1 cellular context compared by ENCODE assay signal in the genomic region with DNA sequence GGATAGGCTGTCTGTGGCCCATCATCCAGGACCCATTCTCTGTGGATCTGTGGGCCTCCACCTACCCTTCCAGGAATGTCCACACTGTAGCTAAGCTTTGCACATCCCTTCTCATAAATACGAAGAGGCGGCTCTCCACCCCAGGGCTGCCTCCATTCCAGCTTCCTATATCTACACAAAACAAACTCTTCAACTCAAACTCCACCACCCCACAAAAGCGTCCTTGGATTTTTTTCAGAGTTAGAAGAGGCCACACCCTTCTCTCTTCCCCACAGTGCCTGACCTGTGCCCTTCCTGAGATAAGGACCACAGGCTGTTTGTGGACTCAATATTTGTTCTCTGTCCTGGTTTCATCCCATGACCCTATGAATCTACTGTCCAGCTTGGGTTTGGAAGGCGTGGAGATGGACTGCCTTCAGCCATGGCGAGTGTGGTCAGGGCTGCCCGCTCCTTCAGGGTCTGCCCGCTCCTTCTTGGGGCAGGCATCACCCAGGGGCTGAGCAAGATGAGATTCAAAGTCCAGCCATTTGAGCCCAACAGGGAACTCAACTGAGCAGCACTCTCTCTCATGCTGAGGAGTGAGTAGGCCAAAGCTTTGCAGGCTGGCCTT.
TF ChIP-seq lines count a peak whose summit lies in the region.

No MANE protein-coding gene starts in this region.

TF ChIP-seq in HepG2, 621 proteins besides CTCF, POLR2A, EP300 and RAD21 (continued from another document and continues in another):
- TF ChIP-seq HOMEZ (CRISPR knock-in tag; IDR thresholded peaks at IDR 0.05; ENCODE audit: low read depth) = peak; percentile 77
- no peak for TF ChIP-seq ZBED4 (CRISPR knock-in tag; IDR thresholded peaks at IDR 0.05; ENCODE audit: borderline replicate concordance)
- peak; percentile 92 for TF ChIP-seq RXRB (CRISPR knock-in tag; IDR thresholded peaks at IDR 0.05; ENCODE audit: borderline replicate concordance)
- no peak for TF ChIP-seq ZBTB4 (CRISPR knock-in tag; IDR thresholded peaks at IDR 0.05; ENCODE audit: borderline replicate concordance)
- TF ChIP-seq NR2F1 (CRISPR knock-in tag; IDR thresholded peaks at IDR 0.05) = peak; percentile 88 to 89; a peak in 3 of 4 replicates
- TF ChIP-seq ZNF773 (CRISPR knock-in tag; IDR thresholded peaks at IDR 0.05; ENCODE audit: borderline replicate concordance) = no peak
- no peak for TF ChIP-seq CENPBD1 (CRISPR knock-in tag; IDR thresholded peaks at IDR 0.05; ENCODE audit: borderline replicate concordance, low read depth)
- peak; percentile 87 for TF ChIP-seq ZMYM3 (CRISPR knock-in tag; IDR thresholded peaks at IDR 0.05)
- TF ChIP-seq ZMYM2 (CRISPR knock-in tag; IDR thresholded peaks at IDR 0.05) = peak; percentile 72; the same call in 1 of the 2 replicates
- no peak for TF ChIP-seq NFATC3 (CRISPR knock-in tag; IDR thresholded peaks at IDR 0.05)
- TF ChIP-seq FOXA1 (IDR thresholded peaks at IDR 0.05) = no peak
- peak; percentile 88 for TF ChIP-seq FOXA1 (CRISPR knock-in tag; IDR thresholded peaks at IDR 0.05)
- peak; percentile 74; the same call in 1 of the 2 replicates for TF ChIP-seq ZNF580 (CRISPR knock-in tag; IDR thresholded peaks at IDR 0.05; ENCODE audit: borderline replicate concordance, low read depth)
- TF ChIP-seq MTF2 (CRISPR knock-in tag; IDR thresholded peaks at IDR 0.05; ENCODE audit: borderline replicate concordance) = no peak
- peak; percentile 79 for TF ChIP-seq XRCC5 (optimal IDR thresholded peaks at IDR 0.05; ENCODE audit: low read length)
- peak; percentile 73 for TF ChIP-seq ZFX (CRISPR knock-in tag; IDR thresholded peaks at IDR 0.05; ENCODE audit: low read depth)
- TF ChIP-seq MED8 (CRISPR knock-in tag; IDR thresholded peaks at IDR 0.05; ENCODE audit: insufficient replicate concordance) = peak; percentile 88
- no peak for TF ChIP-seq CREB1 (IDR thresholded peaks at IDR 0.05)
- TF ChIP-seq CREB1 (CRISPR knock-in tag; IDR thresholded peaks at IDR 0.05) = 0 out of 2 replicates have a peak, but pooled peaks have one; percentile 29
- TF ChIP-seq BRF2 (CRISPR knock-in tag; IDR thresholded peaks at IDR 0.05) = no peak; the same call in 1 of the 2 replicates
- peak; percentile 63 for TF ChIP-seq THAP11 (CRISPR knock-in tag; IDR thresholded peaks at IDR 0.05)
- TF ChIP-seq SRSF1 (optimal IDR thresholded peaks at IDR 0.05; ENCODE audit: low read depth, low read length) = no peak
- 0 out of 2 replicates have a peak, but pooled peaks have one; percentile 9 for TF ChIP-seq CHD4 (IDR thresholded peaks at IDR 0.05; ENCODE audit: borderline replicate concordance, low read length)
- TF ChIP-seq ZSCAN9 (CRISPR knock-in tag; IDR thresholded peaks at IDR 0.05; ENCODE audit: borderline replicate concordance) = peak; percentile 36; the same call in 1 of the 2 replicates
- TF ChIP-seq HDAC2 (CRISPR knock-in tag; IDR thresholded peaks at IDR 0.05) = peak; percentile 90
- TF ChIP-seq ZBTB43 (CRISPR knock-in tag; conservative IDR thresholded peaks at IDR 0.05) = peak; percentile 73
- TF ChIP-seq HIVEP1 (CRISPR knock-in tag; IDR thresholded peaks at IDR 0.05) = peak; percentile 55; the same call in 1 of the 2 replicates
- TF ChIP-seq NR2C2 (CRISPR knock-in tag; IDR thresholded peaks at IDR 0.05; ENCODE audit: borderline replicate concordance) = peak; percentile 76
- no peak for TF ChIP-seq NFRKB (IDR thresholded peaks at IDR 0.05)
- TF ChIP-seq SCMH1 (CRISPR knock-in tag; IDR thresholded peaks at IDR 0.05; ENCODE audit: borderline replicate concordance) = no peak
- no peak for TF ChIP-seq MLLT10 (CRISPR knock-in tag; IDR thresholded peaks at IDR 0.05)
- TF ChIP-seq NR2F2 (IDR thresholded peaks at IDR 0.05; ENCODE audit: borderline replicate concordance, low read depth) = peak; percentile 97
- peak; percentile 40; the same call in 1 of the 2 replicates for TF ChIP-seq SPEN (CRISPR knock-in tag; IDR thresholded peaks at IDR 0.05; ENCODE audit: low read depth)
- TF ChIP-seq ZNF614 (CRISPR knock-in tag; IDR thresholded peaks at IDR 0.05; ENCODE audit: borderline replicate concordance) = peak; percentile 42; the same call in 1 of the 2 replicates
- 0 out of 2 replicates have a peak, but pooled peaks have one; percentile 18 for TF ChIP-seq DR1 (CRISPR knock-in tag; IDR thresholded peaks at IDR 0.05)
- TF ChIP-seq DRAP1 (CRISPR knock-in tag; IDR thresholded peaks at IDR 0.05) = peak; percentile 67
- TF ChIP-seq NCOR1 (IDR thresholded peaks at IDR 0.05; ENCODE audit: borderline replicate concordance, low read length) = peak; percentile 54; the same call in 1 of the 2 replicates
- peak; percentile 69; the same call in 1 of the 2 replicates for TF ChIP-seq NFIC (IDR thresholded peaks at IDR 0.05; ENCODE audit: low read length)
- peak; percentile 75 for TF ChIP-seq RCOR2 (CRISPR knock-in tag; IDR thresholded peaks at IDR 0.05)
- peak; percentile 81 for TF ChIP-seq ZNF12 (CRISPR knock-in tag; IDR thresholded peaks at IDR 0.05)
- TF ChIP-seq BRD4 (CRISPR knock-in tag; IDR thresholded peaks at IDR 0.05) = peak; percentile 80
- TF ChIP-seq ZFP36L1 (CRISPR knock-in tag; IDR thresholded peaks at IDR 0.05) = no peak
- TF ChIP-seq ZFP91 (CRISPR knock-in tag; IDR thresholded peaks at IDR 0.05; ENCODE audit: borderline replicate concordance) = peak; percentile 67
- peak; percentile 55; the same call in 1 of the 2 replicates for TF ChIP-seq HNF4G (IDR thresholded peaks at IDR 0.05; ENCODE audit: borderline replicate concordance, low read depth, low read length)
- TF ChIP-seq HNF4G (CRISPR knock-in tag; IDR thresholded peaks at IDR 0.05; ENCODE audit: borderline replicate concordance, low read depth) = no peak
